1 cellular context compared by ENCODE assay signal in the genomic region with DNA sequence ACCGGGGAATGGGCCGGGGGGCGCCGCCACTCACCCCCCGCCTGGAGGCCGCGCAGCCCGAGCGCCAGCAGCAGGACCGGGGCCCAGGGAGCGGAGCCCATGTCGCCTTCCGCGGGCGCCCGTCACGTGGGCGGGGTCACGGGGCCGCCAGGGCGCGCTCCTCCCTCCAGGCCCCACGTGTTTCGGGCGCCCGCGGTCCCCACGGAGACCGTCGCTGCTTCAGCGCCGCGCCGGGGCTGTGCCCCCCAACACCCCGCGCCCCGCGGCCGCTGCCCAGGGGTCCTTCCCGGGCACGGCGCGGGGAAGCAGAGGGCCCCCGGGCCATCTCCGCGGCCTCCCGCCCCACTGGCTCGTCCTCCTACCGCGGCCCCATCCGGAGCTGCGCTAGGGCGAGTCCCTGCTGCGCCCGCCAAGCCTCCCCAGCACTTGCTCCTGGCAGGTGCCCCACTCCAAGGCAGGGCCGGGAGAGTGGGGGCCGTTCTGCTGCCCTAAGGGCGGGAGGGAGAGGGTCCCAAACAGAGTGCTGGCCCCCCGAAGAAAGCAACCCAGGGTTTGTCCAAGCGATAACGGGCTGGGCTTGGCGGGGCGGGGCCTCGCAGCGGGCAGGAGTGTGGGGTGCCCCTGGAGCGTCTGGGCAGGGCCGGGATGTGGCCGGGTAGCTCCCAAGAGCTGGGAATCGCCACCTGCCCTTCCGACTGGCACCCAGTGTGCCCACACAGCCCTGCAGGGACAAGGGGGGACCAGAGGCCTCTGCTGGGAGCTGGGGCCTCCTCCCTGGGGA.
A peak's percentile ranks its signal among the peaks of the same experiment; 100 is the strongest.
TF ChIP-seq lines count a peak whose summit lies in the region.

TSS of gene DPP7 (minus strand) at position 121 of the 781 bp plus-strand sequence. CDS start at position 101, 20 bp downstream.

TF ChIP-seq in IMR-90, 13 proteins besides CTCF, POLR2A, EP300 and RAD21 (continued from another document):
- TF ChIP-seq MAZ (IDR thresholded peaks at IDR 0.05; ENCODE audit: borderline replicate concordance, low read depth, low read length) (0 out of 2 replicates have a peak, but pooled peaks have one; percentile 23), MXI1 (IDR thresholded peaks at IDR 0.05; ENCODE audit: borderline replicate concordance, low read depth, low read length) (peak; percentile 84; the same call in 1 of the 2 replicates), BHLHE40 (IDR thresholded peaks at IDR 0.05; ENCODE audit: low read depth, low read length) (peak; percentile 41; the same call in 1 of the 2 replicates), RCOR1 (IDR thresholded peaks at IDR 0.05; ENCODE audit: insufficient replicate concordance, low read length) (no peak), MAFK (IDR thresholded peaks at IDR 0.05; ENCODE audit: low read depth, low read length) (no peak), FOS (IDR thresholded peaks at IDR 0.05; ENCODE audit: low read depth, low read length) (no peak), USF2 (IDR thresholded peaks at IDR 0.05; ENCODE audit: low read depth, low read length) (peak; percentile 98), SMC3 (IDR thresholded peaks at IDR 0.05; ENCODE audit: low read depth, low read length) (no peak), CEBPB (IDR thresholded peaks at IDR 0.05; ENCODE audit: low read depth, low read length) (no peak), RFX5 (IDR thresholded peaks at IDR 0.05; ENCODE audit: low read depth, low read length) (no peak), CHD1 (IDR thresholded peaks at IDR 0.05; ENCODE audit: low read depth, low read length) (no peak)
- TF ChIP-seq, protein P1, sequence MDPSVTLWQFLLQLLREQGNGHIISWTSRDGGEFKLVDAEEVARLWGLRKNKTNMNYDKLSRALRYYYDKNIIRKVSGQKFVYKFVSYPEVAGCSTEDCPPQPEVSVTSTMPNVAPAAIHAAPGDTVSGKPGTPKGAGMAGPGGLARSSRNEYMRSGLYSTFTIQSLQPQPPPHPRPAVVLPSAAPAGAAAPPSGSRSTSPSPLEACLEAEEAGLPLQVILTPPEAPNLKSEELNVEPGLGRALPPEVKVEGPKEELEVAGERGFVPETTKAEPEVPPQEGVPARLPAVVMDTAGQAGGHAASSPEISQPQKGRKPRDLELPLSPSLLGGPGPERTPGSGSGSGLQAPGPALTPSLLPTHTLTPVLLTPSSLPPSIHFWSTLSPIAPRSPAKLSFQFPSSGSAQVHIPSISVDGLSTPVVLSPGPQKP (IDR thresholded peaks at IDR 0.05; ENCODE audit: borderline replicate concordance, low read depth, low read length) = no peak
TF ChIP-seq in IMR-90: peak in this region for 4.
